1 cellular context compared by ENCODE assay signal in genomic region chr12:121227294-121227693, GRCh38.
TF ChIP-seq lines count a peak whose summit lies in the region.

No MANE protein-coding gene starts in this region.

TF ChIP-seq in HepG2, 621 proteins besides CTCF, POLR2A, EP300 and RAD21 (continued from another document):
- TF ChIP-seq THAP9 (CRISPR knock-in tag; IDR thresholded peaks at IDR 0.05; ENCODE audit: borderline replicate concordance) (no peak), ZNF335 (CRISPR knock-in tag; IDR thresholded peaks at IDR 0.05) (no peak), HMG20B (CRISPR knock-in tag; conservative IDR thresholded peaks at IDR 0.05) (no peak), ZNF251 (CRISPR knock-in tag; IDR thresholded peaks at IDR 0.05) (no peak), ZSCAN31 (CRISPR knock-in tag; IDR thresholded peaks at IDR 0.05; ENCODE audit: low read depth) (no peak), ZBTB25 (CRISPR knock-in tag; IDR thresholded peaks at IDR 0.05) (no peak), MAX (IDR thresholded peaks at IDR 0.05) (0 out of 2 replicates have a peak, but pooled peaks have one; percentile 28), ZNF496 (CRISPR knock-in tag; IDR thresholded peaks at IDR 0.05; ENCODE audit: insufficient replicate concordance) (no peak), ZNF883 (CRISPR knock-in tag; IDR thresholded peaks at IDR 0.05; ENCODE audit: not compliant biosample characterization) (no peak), ZFX (CRISPR knock-in tag; IDR thresholded peaks at IDR 0.05; ENCODE audit: low read depth) (peak; percentile 75), ZMAT5 (CRISPR knock-in tag; IDR thresholded peaks at IDR 0.05; ENCODE audit: borderline replicate concordance, low read depth) (no peak), SCMH1 (CRISPR knock-in tag; IDR thresholded peaks at IDR 0.05; ENCODE audit: borderline replicate concordance) (no peak), PRDM4 (CRISPR knock-in tag; IDR thresholded peaks at IDR 0.05; ENCODE audit: borderline replicate concordance) (no peak), ZNF354B (CRISPR knock-in tag; IDR thresholded peaks at IDR 0.05) (no peak), HNF1B (CRISPR knock-in tag; IDR thresholded peaks at IDR 0.05) (peak; percentile 60), ZBTB20 (CRISPR knock-in tag; IDR thresholded peaks at IDR 0.05; ENCODE audit: borderline replicate concordance, low read depth) (no peak), ZNF567 (CRISPR knock-in tag; IDR thresholded peaks at IDR 0.05; ENCODE audit: borderline replicate concordance) (no peak), SOX6 (IDR thresholded peaks at IDR 0.05) (no peak), SOX6 (CRISPR knock-in tag; IDR thresholded peaks at IDR 0.05) (peak; percentile 53), ZNF773 (CRISPR knock-in tag; IDR thresholded peaks at IDR 0.05; ENCODE audit: borderline replicate concordance) (no peak), FIP1L1 (IDR thresholded peaks at IDR 0.05; ENCODE audit: borderline replicate concordance, insufficient read depth, low read depth, low read length) (no peak), PPARG (CRISPR knock-in tag; conservative IDR thresholded peaks at IDR 0.05) (0 out of 2 replicates have a peak, but pooled peaks have one; percentile 17), TRIM22 (IDR thresholded peaks at IDR 0.05) (no peak), ZNF547 (CRISPR knock-in tag; IDR thresholded peaks at IDR 0.05) (no peak), ZSCAN21 (CRISPR knock-in tag; IDR thresholded peaks at IDR 0.05; ENCODE audit: borderline replicate concordance) (no peak), ADNP (CRISPR knock-in tag; IDR thresholded peaks at IDR 0.05) (no peak), ZNF687 (CRISPR knock-in tag; IDR thresholded peaks at IDR 0.05) (peak; percentile 57), POLR2AphosphoS2 (IDR thresholded peaks at IDR 0.05; ENCODE audit: low read depth, low read length) (no peak), MAFK (conservative IDR thresholded peaks at IDR 0.05 in 1 of 2, IDR thresholded peaks at IDR 0.05 in 1 of 2; ENCODE audit: low read length in 2 of 2) (peak; percentile 88 to 93), SNAPC5 (CRISPR knock-in tag; IDR thresholded peaks at IDR 0.05; ENCODE audit: borderline replicate concordance) (no peak), SAP130 (CRISPR knock-in tag; IDR thresholded peaks at IDR 0.05; ENCODE audit: low read depth) (peak; percentile 36; the same call in 1 of the 2 replicates), ZSCAN5A (CRISPR knock-in tag; IDR thresholded peaks at IDR 0.05; ENCODE audit: borderline replicate concordance) (no peak), ZNF333 (CRISPR knock-in tag; IDR thresholded peaks at IDR 0.05; ENCODE audit: borderline replicate concordance) (no peak), ZNF629 (CRISPR knock-in tag; conservative IDR thresholded peaks at IDR 0.05) (no peak), SIX1 (CRISPR knock-in tag; IDR thresholded peaks at IDR 0.05; ENCODE audit: borderline replicate concordance) (0 out of 2 replicates have a peak, but pooled peaks have one; percentile 10), ZSCAN29 (CRISPR knock-in tag; conservative IDR thresholded peaks at IDR 0.05) (0 out of 2 replicates have a peak, but pooled peaks have one; percentile 55), ZNF501 (CRISPR knock-in tag; IDR thresholded peaks at IDR 0.05) (peak; percentile 30; the same call in 1 of the 2 replicates)
